ENCODE assay signal across 1 cellular context in the genomic region with DNA sequence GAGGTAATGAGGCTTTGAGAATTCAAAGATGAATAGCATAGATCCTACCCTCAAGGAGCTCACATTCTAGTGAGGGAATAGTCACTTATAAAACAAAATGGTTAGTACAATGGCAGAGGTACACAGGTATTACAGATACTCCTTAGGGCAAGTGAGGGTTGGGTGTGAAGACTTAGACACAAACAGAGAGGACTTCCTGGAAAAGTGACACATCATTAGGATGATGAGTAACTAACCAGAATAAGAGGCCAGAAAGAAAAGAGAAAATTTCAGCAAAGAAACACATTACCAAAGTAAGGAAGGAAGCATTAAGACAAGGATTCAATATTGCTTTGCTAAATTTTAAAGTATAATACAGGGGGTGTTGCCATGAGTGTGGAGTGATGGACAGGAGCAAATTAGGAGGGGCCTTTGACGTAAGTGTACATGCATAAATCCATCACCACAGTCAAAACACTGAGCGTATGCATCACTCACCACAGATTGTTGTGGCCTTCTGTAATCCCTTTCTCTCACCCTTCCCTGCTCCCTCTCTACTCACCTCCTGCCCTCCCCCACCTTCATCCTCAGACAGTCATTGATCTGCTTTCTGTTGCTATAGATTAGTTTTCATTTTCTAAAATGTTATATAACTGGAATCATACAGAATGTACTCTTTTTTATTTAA.
TF ChIP-seq lines count a peak whose summit lies in the region.

No MANE protein-coding gene starts in this region.

TF ChIP-seq in GM12878, 131 proteins besides CTCF, POLR2A, EP300 and RAD21 (continued from another document and continues in another):
- TF ChIP-seq, protein P1, sequence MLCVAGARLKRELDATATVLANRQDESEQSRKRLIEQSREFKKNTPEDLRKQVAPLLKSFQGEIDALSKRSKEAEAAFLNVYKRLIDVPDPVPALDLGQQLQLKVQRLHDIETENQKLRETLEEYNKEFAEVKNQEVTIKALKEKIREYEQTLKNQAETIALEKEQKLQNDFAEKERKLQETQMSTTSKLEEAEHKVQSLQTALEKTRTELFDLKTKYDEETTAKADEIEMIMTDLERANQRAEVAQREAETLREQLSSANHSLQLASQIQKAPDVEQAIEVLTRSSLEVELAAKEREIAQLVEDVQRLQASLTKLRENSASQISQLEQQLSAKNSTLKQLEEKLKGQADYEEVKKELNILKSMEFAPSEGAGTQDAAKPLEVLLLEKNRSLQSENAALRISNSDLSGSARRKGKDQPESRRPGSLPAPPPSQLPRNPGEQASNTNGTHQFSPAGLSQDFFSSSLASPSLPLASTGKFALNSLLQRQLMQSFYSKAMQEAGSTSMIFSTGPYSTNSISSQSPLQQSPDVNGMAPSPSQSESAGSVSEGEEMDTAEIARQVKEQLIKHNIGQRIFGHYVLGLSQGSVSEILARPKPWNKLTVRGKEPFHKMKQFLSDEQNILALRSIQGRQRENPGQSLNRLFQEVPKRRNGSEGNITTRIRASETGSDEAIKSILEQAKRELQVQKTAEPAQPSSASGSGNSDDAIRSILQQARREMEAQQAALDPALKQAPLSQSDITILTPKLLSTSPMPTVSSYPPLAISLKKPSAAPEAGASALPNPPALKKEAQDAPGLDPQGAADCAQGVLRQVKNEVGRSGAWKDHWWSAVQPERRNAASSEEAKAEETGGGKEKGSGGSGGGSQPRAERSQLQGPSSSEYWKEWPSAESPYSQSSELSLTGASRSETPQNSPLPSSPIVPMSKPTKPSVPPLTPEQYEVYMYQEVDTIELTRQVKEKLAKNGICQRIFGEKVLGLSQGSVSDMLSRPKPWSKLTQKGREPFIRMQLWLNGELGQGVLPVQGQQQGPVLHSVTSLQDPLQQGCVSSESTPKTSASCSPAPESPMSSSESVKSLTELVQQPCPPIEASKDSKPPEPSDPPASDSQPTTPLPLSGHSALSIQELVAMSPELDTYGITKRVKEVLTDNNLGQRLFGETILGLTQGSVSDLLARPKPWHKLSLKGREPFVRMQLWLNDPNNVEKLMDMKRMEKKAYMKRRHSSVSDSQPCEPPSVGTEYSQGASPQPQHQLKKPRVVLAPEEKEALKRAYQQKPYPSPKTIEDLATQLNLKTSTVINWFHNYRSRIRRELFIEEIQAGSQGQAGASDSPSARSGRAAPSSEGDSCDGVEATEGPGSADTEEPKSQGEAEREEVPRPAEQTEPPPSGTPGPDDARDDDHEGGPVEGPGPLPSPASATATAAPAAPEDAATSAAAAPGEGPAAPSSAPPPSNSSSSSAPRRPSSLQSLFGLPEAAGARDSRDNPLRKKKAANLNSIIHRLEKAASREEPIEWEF (IDR thresholded peaks at IDR 0.05; ENCODE audit: insufficient replicate concordance, low read depth, low read length), result no peak
- TF ChIP-seq, protein P2, sequence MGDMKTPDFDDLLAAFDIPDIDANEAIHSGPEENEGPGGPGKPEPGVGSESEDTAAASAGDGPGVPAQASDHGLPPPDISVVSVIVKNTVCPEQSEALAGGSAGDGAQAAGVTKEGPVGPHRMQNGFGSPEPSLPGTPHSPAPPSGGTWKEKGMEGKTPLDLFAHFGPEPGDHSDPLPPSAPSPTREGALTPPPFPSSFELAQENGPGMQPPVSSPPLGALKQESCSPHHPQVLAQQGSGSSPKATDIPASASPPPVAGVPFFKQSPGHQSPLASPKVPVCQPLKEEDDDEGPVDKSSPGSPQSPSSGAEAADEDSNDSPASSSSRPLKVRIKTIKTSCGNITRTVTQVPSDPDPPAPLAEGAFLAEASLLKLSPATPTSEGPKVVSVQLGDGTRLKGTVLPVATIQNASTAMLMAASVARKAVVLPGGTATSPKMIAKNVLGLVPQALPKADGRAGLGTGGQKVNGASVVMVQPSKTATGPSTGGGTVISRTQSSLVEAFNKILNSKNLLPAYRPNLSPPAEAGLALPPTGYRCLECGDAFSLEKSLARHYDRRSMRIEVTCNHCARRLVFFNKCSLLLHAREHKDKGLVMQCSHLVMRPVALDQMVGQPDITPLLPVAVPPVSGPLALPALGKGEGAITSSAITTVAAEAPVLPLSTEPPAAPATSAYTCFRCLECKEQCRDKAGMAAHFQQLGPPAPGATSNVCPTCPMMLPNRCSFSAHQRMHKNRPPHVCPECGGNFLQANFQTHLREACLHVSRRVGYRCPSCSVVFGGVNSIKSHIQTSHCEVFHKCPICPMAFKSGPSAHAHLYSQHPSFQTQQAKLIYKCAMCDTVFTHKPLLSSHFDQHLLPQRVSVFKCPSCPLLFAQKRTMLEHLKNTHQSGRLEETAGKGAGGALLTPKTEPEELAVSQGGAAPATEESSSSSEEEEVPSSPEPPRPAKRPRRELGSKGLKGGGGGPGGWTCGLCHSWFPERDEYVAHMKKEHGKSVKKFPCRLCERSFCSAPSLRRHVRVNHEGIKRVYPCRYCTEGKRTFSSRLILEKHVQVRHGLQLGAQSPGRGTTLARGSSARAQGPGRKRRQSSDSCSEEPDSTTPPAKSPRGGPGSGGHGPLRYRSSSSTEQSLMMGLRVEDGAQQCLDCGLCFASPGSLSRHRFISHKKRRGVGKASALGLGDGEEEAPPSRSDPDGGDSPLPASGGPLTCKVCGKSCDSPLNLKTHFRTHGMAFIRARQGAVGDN (IDR thresholded peaks at IDR 0.05), result no peak
- TF ChIP-seq SMARCA5 (IDR thresholded peaks at IDR 0.05), result no peak
- TF ChIP-seq, protein P3, sequence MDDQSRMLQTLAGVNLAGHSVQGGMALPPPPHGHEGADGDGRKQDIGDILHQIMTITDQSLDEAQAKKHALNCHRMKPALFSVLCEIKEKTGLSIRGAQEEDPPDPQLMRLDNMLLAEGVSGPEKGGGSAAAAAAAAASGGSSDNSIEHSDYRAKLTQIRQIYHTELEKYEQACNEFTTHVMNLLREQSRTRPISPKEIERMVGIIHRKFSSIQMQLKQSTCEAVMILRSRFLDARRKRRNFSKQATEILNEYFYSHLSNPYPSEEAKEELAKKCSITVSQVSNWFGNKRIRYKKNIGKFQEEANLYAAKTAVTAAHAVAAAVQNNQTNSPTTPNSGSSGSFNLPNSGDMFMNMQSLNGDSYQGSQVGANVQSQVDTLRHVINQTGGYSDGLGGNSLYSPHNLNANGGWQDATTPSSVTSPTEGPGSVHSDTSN (IDR thresholded peaks at IDR 0.05; ENCODE audit: insufficient replicate concordance, low read depth, low read length), result peak; percentile 80
- no peak for TF ChIP-seq NRF1 (conservative IDR thresholded peaks at IDR 0.05; ENCODE audit: low read depth, low read length)
- TF ChIP-seq CREM (IDR thresholded peaks at IDR 0.05; ENCODE audit: low read depth), result peak; percentile 28; the same call in 1 of the 2 replicates
- TF ChIP-seq MAX (IDR thresholded peaks at IDR 0.05; ENCODE audit: low read depth, low read length), result no peak
- no peak for TF ChIP-seq POLR2AphosphoS2 (IDR thresholded peaks at IDR 0.05; ENCODE audit: low read depth, low read length)
- no peak for TF ChIP-seq ZNF24 (IDR thresholded peaks at IDR 0.05)
- no peak for TF ChIP-seq MXI1 (IDR thresholded peaks at IDR 0.05; ENCODE audit: low read depth, low read length)
- TF ChIP-seq EED (IDR thresholded peaks at IDR 0.05; ENCODE audit: low read depth), result no peak; the same call in 1 of the 2 replicates
- TF ChIP-seq MTA2 (IDR thresholded peaks at IDR 0.05; ENCODE audit: low read depth), result no peak
- TF ChIP-seq RAD51 (IDR thresholded peaks at IDR 0.05), result no peak
- TF ChIP-seq MYB (IDR thresholded peaks at IDR 0.05; ENCODE audit: borderline replicate concordance, low read depth, low read length), result no peak
- no peak for TF ChIP-seq NBN (IDR thresholded peaks at IDR 0.05)
- TF ChIP-seq ZBTB4 (CRISPR knock-in tag; IDR thresholded peaks at IDR 0.05), result no peak
- TF ChIP-seq NR2C2 (IDR thresholded peaks at IDR 0.05; ENCODE audit: borderline replicate concordance, control insufficient read depth, insufficient read length, low read depth), result no peak
- no peak for TF ChIP-seq RFX5 (IDR thresholded peaks at IDR 0.05; ENCODE audit: low read depth, low read length)
- no peak for TF ChIP-seq SP1 (IDR thresholded peaks at IDR 0.05; ENCODE audit: low read depth, low read length)
- TF ChIP-seq IRF4 (IDR thresholded peaks at IDR 0.05; ENCODE audit: low read depth, low read length), result no peak
- no peak for TF ChIP-seq BMI1 (IDR thresholded peaks at IDR 0.05; ENCODE audit: borderline replicate concordance)
- no peak for TF ChIP-seq GABPA (IDR thresholded peaks at IDR 0.05; ENCODE audit: low read depth)
- TF ChIP-seq IKZF1 (conservative IDR thresholded peaks at IDR 0.05), result no peak
- 0 out of 4 replicates have a peak, but pooled peaks of 1 of the 2 experiments have one; percentile 18 for TF ChIP-seq IKZF2 (IDR thresholded peaks at IDR 0.05)
- TF ChIP-seq ATF7 (IDR thresholded peaks at IDR 0.05; ENCODE audit: low read depth), result 0 out of 2 replicates have a peak, but pooled peaks have one; percentile 9
- peak; percentile 52; the same call in 1 of the 2 replicates for TF ChIP-seq CREB1 (IDR thresholded peaks at IDR 0.05; ENCODE audit: low read depth)
- no peak for TF ChIP-seq TARDBP (IDR thresholded peaks at IDR 0.05; ENCODE audit: borderline replicate concordance)
- TF ChIP-seq SKIL (IDR thresholded peaks at IDR 0.05; ENCODE audit: low read depth, poor library complexity, severe bottlenecking), result peak; percentile 12
- TF ChIP-seq, protein P4, sequence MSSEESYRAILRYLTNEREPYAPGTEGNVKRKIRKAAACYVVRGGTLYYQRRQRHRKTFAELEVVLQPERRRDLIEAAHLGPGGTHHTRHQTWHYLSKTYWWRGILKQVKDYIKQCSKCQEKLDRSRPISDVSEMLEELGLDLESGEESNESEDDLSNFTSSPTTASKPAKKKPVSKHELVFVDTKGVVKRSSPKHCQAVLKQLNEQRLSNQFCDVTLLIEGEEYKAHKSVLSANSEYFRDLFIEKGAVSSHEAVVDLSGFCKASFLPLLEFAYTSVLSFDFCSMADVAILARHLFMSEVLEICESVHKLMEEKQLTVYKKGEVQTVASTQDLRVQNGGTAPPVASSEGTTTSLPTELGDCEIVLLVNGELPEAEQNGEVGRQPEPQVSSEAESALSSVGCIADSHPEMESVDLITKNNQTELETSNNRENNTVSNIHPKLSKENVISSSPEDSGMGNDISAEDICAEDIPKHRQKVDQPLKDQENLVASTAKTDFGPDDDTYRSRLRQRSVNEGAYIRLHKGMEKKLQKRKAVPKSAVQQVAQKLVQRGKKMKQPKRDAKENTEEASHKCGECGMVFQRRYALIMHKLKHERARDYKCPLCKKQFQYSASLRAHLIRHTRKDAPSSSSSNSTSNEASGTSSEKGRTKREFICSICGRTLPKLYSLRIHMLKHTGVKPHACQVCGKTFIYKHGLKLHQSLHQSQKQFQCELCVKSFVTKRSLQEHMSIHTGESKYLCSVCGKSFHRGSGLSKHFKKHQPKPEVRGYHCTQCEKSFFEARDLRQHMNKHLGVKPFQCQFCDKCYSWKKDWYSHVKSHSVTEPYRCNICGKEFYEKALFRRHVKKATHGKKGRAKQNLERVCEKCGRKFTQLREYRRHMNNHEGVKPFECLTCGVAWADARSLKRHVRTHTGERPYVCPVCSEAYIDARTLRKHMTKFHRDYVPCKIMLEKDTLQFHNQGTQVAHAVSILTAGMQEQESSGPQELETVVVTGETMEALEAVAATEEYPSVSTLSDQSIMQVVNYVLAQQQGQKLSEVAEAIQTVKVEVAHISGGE (CRISPR knock-in tag; IDR thresholded peaks at IDR 0.05), result no peak
- TF ChIP-seq NKRF (conservative IDR thresholded peaks at IDR 0.05), result no peak
- TF ChIP-seq SMC3 (IDR thresholded peaks at IDR 0.05; ENCODE audit: borderline replicate concordance, low read length), result no peak
- TF ChIP-seq POU2F2 (IDR thresholded peaks at IDR 0.05; ENCODE audit: borderline replicate concordance, low read depth, low read length), result peak; percentile 89; the same call in 2 of the 3 replicates
- TF ChIP-seq JUNB (IDR thresholded peaks at IDR 0.05), result no peak
